In genomic region chr6:148698671-148699180, GRCh38 we compare ENCODE assay signal across 7 cellular contexts.
"Had no signal": no experiment of that assay in that cellular context is flagged by ENCODE, and none has a peak within 500 bp of the region (broad histone marks: within the 10 kb centered on the region; RNA-seq: fewer than 3 reads in every experiment).

No MANE protein-coding gene starts in this region.

- ATAC-seq: HCT116 had no signal

- H3K36me3 Mint-ChIP-seq: IgD-negative memory B cell had no signal

- H3K4me3 Mint-ChIP-seq: IgD-negative memory B cell had no signal

- H3K4me1 ChIP-seq: HAP-1 had no signal

- H3K27ac Mint-ChIP-seq: IgD-negative memory B cell had no signal

- H3K9me3 ChIP-seq: HAP-1 had no signal

- H3K27ac ChIP-seq: GM23248 had no signal

- H2AFZ ChIP-seq: GM23248 had no signal

- H3K4me3 ChIP-seq: GM23248, HAP-1 had no signal

- H3K27me3 Mint-ChIP-seq: IgD-negative memory B cell had no signal

- DNase-seq: GM23248, GOT3, H7, KBM-7 had no signal

- H3K9ac ChIP-seq: GM23248 had no signal

- H3K36me3 ChIP-seq: HAP-1 had no signal
